ENCODE assay signal across 8 cellular contexts in genomic region chr7:87934699-87935372, GRCh38. TPM values are rescaled to one million over a fixed set of nuclear protein-coding genes. Genes with fewer than 3 reads are reported as not detected.
A peak's percentile ranks its signal among the peaks of the same experiment; 100 is the strongest.
DNase-seq lines count a peak whose midpoint lies in the region; ATAC-seq and TF ChIP-seq lines count a peak whose summit lies in the region.

No MANE protein-coding gene starts in this region.

- H3K36me3 ChIP-seq in lower lobe of right lung (no peaks in the 10 kb centered on the region), thoracic aorta (no peaks in the 10 kb centered on the region)

- H3K27ac ChIP-seq in lower lobe of right lung (no peak overlapping the region), thoracic aorta (no peak overlapping the region)

- peak overlapping the region; percentile 80 for H3K4me3 Mint-ChIP-seq in dendritic cell treated with granulocyte-macrophage colony-stimulating factor and Interleukin-4, amounts not matched to agents 40 ng/mL and 50 ng/mL, for 4 days

- no peaks in the 10 kb centered on the region for H3K9me3 Mint-ChIP-seq in dendritic cell treated with granulocyte-macrophage colony-stimulating factor and Interleukin-4, amounts not matched to agents 40 ng/mL and 50 ng/mL, for 4 days

- TF ChIP-seq CTCF in lower lobe of right lung (IDR thresholded peaks at IDR 0.05), result no peak
- no peak for TF ChIP-seq CTCF in thoracic aorta (IDR thresholded peaks at IDR 0.05)

- intact Hi-C loops in dendritic cell treated with granulocyte-macrophage colony-stimulating factor and Interleukin-4, amounts not matched to agents 40 ng/mL and 50 ng/mL, for 4 days (cut with micrococcal nuclease), result no loop called here
- intact Hi-C loops in lower lobe of right lung (cut with DNase I), result no loop called here
- intact Hi-C loops in posterior vena cava (cut with DNase I), result no loop called here

- peak; percentile 2 for ATAC-seq in HG03175 (IDR thresholded peaks at IDR 0.05; ENCODE audit: unreplicated experiment)
- ATAC-seq in lower lobe of right lung, result peak in 1 of 2 donors; percentile 38
- no peak for ATAC-seq in thoracic aorta (ENCODE audit: insufficient number of reproducible peaks, low FRiP score, low read depth)

- H3K4me1 Mint-ChIP-seq in dendritic cell treated with granulocyte-macrophage colony-stimulating factor and Interleukin-4, amounts not matched to agents 40 ng/mL and 50 ng/mL, for 4 days (ENCODE audit: low read depth), result peaks cover 17% of the 10 kb centered on the region

- H3K27me3 ChIP-seq in lower lobe of right lung (ENCODE audit: low read depth) (no peaks in the 10 kb centered on the region), thoracic aorta (replicated peaks; ENCODE audit: insufficient read depth) (no peaks in the 10 kb centered on the region)

- H3K4me1 ChIP-seq in lower lobe of right lung, result peaks cover 8% of the 10 kb centered on the region
- peaks cover 0 to 7% of the 10 kb centered on the region in 2 donors for H3K4me1 ChIP-seq in thoracic aorta (ENCODE audit: control insufficient read depth in 1 of 2, low read depth in 2 of 2)

- H3K9me3 ChIP-seq in lower lobe of right lung (no peaks in the 10 kb centered on the region), thoracic aorta (no peaks in the 10 kb centered on the region)

- H3K4me3 ChIP-seq in lower lobe of right lung (peak overlapping the region; percentile 72), thoracic aorta (peak overlapping the region; percentile 87)

- DNase-seq in NCI-H2196 (lab: John Stamatoyannopoulos, UW; ENCODE audit: unreplicated experiment) (peak; percentile 23), NCI-H2196 treated with DMSO at 0.1 percent for 48 hours (lab: John Stamatoyannopoulos, UW; ENCODE audit: unreplicated experiment) (no peak), SK-N-DZ (ENCODE audit: low spot score) (peak; percentile 45), lower lobe of right lung (no peak), thoracic aorta (ENCODE audit: low spot score) (no peak), posterior vena cava (ENCODE audit: low spot score) (no peak)

- H3K36me3 Mint-ChIP-seq in dendritic cell treated with granulocyte-macrophage colony-stimulating factor and Interleukin-4, amounts not matched to agents 40 ng/mL and 50 ng/mL, for 4 days (ENCODE audit: low read depth), result no peaks in the 10 kb centered on the region

- H3K27me3 Mint-ChIP-seq in dendritic cell treated with granulocyte-macrophage colony-stimulating factor and Interleukin-4, amounts not matched to agents 40 ng/mL and 50 ng/mL, for 4 days, result peaks cover 20% of the 10 kb centered on the region

- H3K27ac Mint-ChIP-seq in dendritic cell treated with granulocyte-macrophage colony-stimulating factor and Interleukin-4, amounts not matched to agents 40 ng/mL and 50 ng/mL, for 4 days, result no peak overlapping the region

RNA-seq across cellular contexts. Expression of gene ADAM22, which starts 0.8 kb away (rescaled TPM):
- 11.2 and 15.3 TPM in 2 replicates for polyA plus RNA-seq in SK-N-DZ (2014; cell fraction: cytosol; rRNA removed)
- polyA plus RNA-seq in SK-N-DZ (2014; cell fraction: nucleus; rRNA removed), result 36.0 and 45.8 TPM in 2 replicates
- 2.7 TPM for total RNA-seq in lower lobe of right lung
- 1 to 10 TPM; 5.0 to 5.4 TPM for total RNA-seq in thoracic aorta
- 10 to 100 TPM; 11.5 to 18.4 TPM for total RNA-seq in posterior vena cava

RNA-seq across cellular contexts. Expression of gene DBF4, which starts 58.5 kb away (rescaled TPM):
- polyA plus RNA-seq in SK-N-DZ (2014; cell fraction: cytosol; rRNA removed), result 45.4 and 51.3 TPM in 2 replicates
- polyA plus RNA-seq in SK-N-DZ (2014; cell fraction: nucleus; rRNA removed), result 67.1 and 71.0 TPM in 2 replicates
- total RNA-seq in lower lobe of right lung (11.5 TPM), thoracic aorta (10 to 100 TPM in 1 of 2 donors, 1 to 10 TPM in 1; 7.3 to 12.6 TPM), posterior vena cava (1 to 10 TPM; 4.9 to 6.1 TPM)

RNA-seq across cellular contexts. Expression of gene SLC25A40, which starts 58.7 kb away (rescaled TPM):
- polyA plus RNA-seq in SK-N-DZ (2014; cell fraction: cytosol; rRNA removed), result 47.2 and 48.0 TPM in 2 replicates
- polyA plus RNA-seq in SK-N-DZ (2014; cell fraction: nucleus; rRNA removed), result 69.6 and 168 TPM in 2 replicates
- total RNA-seq in lower lobe of right lung, result 29.2 TPM
- 10 to 100 TPM; 13.5 to 15.9 TPM for total RNA-seq in thoracic aorta
- 10 to 100 TPM; 18.3 to 21.5 TPM for total RNA-seq in posterior vena cava

Comparison
In these comparisons a context has a peak if more than half of its experiments do, and no peak if none do; other contexts are left out.
1. DNase-seq: peak in NCI-H2196 (single experiment) and SK-N-DZ (single experiment); none in NCI-H2196 treated with DMSO at 0.1 percent for 48 hours (single experiment), lower lobe of right lung (single experiment), thoracic aorta (single experiment) and posterior vena cava (single experiment).